In the genomic region with DNA sequence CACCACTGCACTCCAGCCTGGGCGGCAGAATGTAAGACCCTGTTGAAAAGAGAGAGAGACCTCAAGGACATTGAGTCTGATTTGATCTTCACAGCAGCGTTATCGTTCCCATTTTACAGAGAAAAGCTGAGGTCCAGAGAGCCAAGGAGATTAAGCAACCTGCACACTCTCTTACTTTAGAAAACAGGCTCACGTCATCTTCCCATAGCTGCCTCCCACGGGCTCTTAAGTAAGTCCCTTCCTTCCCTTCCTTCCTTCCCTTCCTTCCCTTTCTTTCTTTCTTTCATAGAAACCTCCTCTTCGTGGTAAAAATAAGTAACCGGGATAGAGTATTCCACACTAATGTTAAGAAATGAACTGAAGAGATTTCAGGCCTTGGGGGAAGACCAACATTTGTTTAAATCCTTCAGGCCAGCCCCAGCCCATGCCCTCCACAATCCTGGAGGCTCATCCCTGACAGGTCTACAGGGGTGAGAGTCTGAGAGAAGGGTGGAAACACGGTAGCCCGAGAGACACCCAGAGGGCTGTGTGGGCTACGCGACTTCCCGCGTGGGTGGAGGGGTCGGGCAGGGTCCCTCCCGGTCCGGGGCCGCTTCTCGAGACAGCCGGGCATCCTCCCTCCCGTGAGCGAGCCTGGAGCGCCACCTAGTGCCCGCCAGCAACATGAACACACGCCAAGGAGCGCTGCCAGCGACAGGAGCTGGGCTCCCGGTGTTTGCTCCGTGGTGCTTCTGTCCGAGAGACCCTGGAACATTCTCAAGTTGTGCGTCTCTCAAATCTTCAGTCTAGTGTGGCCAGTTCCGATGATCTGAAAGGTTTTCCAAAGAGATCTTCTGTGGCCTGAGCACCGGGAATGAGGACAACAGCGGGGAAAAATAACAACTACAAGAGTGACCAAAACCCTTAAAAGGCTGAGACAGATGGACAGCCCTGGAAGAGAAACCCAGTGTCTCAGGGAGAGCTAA, we compare ENCODE assay signal across 8 cellular contexts.
DNase-seq lines count a peak whose midpoint lies in the region; ATAC-seq and TF ChIP-seq lines count a peak whose summit lies in the region.

No MANE protein-coding gene starts in this region.

- no peak overlapping the region for H4K8ac ChIP-seq in IMR-90 (ENCODE audit: low read depth in 2 of 2, low read length in 2 of 2)

- H3K36me3 ChIP-seq in DND-41 (ENCODE audit: insufficient read depth, low read length) (no peaks in the 10 kb centered on the region), IMR-90 (ENCODE audit: control insufficient read depth, insufficient read depth, low read length) (no peaks in the 10 kb centered on the region), SK-N-MC (ENCODE audit: insufficient read depth, low read length) (no peaks in the 10 kb centered on the region)

- no peak overlapping the region; the same call in 1 of the 2 replicates for H4K5ac ChIP-seq in IMR-90 (ENCODE audit: low read depth, low read length)

- no peak overlapping the region for H3K14ac ChIP-seq in IMR-90 (replicated peaks; ENCODE audit: low read depth, low read length)

- TF ChIP-seq RAD21 in IMR-90 (IDR thresholded peaks at IDR 0.05; ENCODE audit: low read length) = peak; percentile 93

- H2AFZ ChIP-seq in DND-41 (ENCODE audit: low read depth, low read length) = no peak overlapping the region
- peak overlapping the region; percentile 84 for H2AFZ ChIP-seq in IMR-90 (replicated peaks; ENCODE audit: low read length, poor library complexity)

- H3K79me2 ChIP-seq in DND-41 (ENCODE audit: insufficient read depth, low read length) = no peaks in the 10 kb centered on the region

- H3K18ac ChIP-seq in IMR-90 (ENCODE audit: low read depth, low read length) = no peak overlapping the region

- no peaks in the 10 kb centered on the region for H3K36me3 Mint-ChIP-seq in activated naive CD4-positive, alpha-beta T cell treated with anti-CD3 and anti-CD28 coated beads, Interleukin-2, amount 50 U/mL, for 24 hours

- H2BK15ac ChIP-seq in IMR-90 (ENCODE audit: low read depth, low read length) = no peak overlapping the region

- H3K4me1 Mint-ChIP-seq in activated naive CD4-positive, alpha-beta T cell treated with anti-CD3 and anti-CD28 coated beads, Interleukin-2, amount 50 U/mL, for 24 hours = peaks cover 9% of the 10 kb centered on the region

- H3K9me3 ChIP-seq in DND-41 (ENCODE audit: insufficient read depth, low read length, severe bottlenecking) (no peaks in the 10 kb centered on the region), IMR-90 (ENCODE audit: control insufficient read depth, insufficient read depth, low read length) (no peaks in the 10 kb centered on the region), SK-N-MC (ENCODE audit: low read depth, low read length) (no peaks in the 10 kb centered on the region)

- WGBS in IMR-90 (ENCODE audit: extremely low coverage in 2 of 2, insufficient read length in 1 of 2), 2 experiments = 21% methylated on average over 17 of the region's 33 CpGs; no CpG with 5 or more reads in 1 of the 2 experiments

- no peak overlapping the region for H2AK5ac ChIP-seq in IMR-90 (ENCODE audit: low read depth, low read length)

- intact Hi-C loops in IMR-90 (cut with micrococcal nuclease) (loop anchor here (2.0 to 5.0 kb wide), 5 partner anchors 159 to 1781 kb away; partner anchors contain the start of gene NRP2), cardiac septum (cut with DNase I) (loop anchor here (2.0 to 10.0 kb wide), 4 partner anchors 159 to 1781 kb away; no protein-coding TSS in a partner anchor), posterior cingulate gyrus (cut with DNase I) (loop anchor here (1.0 to 10.0 kb wide), 7 partner anchors 149 to 1901 kb away; no protein-coding TSS in a partner anchor)

- in situ Hi-C loops in IMR-90 (cut with MboI; ENCODE audit: low sequenced_read_pairs) = loop anchor here (10.0 kb wide), 1 partner anchor 241 kb away; the partner anchor contains the start of gene NRP2

- no peak overlapping the region for H2BK20ac ChIP-seq in IMR-90 (ENCODE audit: low read depth, low read length)

- H3K4me3 ChIP-seq in DND-41 (ENCODE audit: low read depth in 1 of 2, low read length in 2 of 2) (no peak overlapping the region), IMR-90 (ENCODE audit: insufficient read depth, low read depth, low read length) (peak overlapping the region; percentile 12; the same call in 1 of the 2 replicates), SK-N-MC (peak overlapping the region; percentile 63)

- H3K79me1 ChIP-seq in IMR-90 (ENCODE audit: low read depth in 1 of 2, low read length in 2 of 2) = no peaks in the 10 kb centered on the region

- peak; percentile 52 for DNase-seq in DND-41
- peak; percentile 51 for DNase-seq in IMR-90
- no peak for DNase-seq in SK-N-MC (ENCODE audit: low read depth, low spot score)
- peak; percentile 92 for DNase-seq in cardiac septum (ENCODE audit: low spot score)
- DNase-seq in posterior cingulate gyrus = peak; percentile 52 to 96 (median 76)
- DNase-seq in ureter (ENCODE audit: low spot score) = peak; percentile 76

- H3K27ac ChIP-seq in DND-41 (ENCODE audit: low read length) = no peak overlapping the region
- H3K27ac ChIP-seq in IMR-90 (ENCODE audit: insufficient read depth, low read length) = no peak overlapping the region
- no peak overlapping the region for H3K27ac ChIP-seq in SK-N-MC

- no peak overlapping the region for H2BK120ac ChIP-seq in IMR-90 (ENCODE audit: low read depth, low read length)

- H3K9ac ChIP-seq in DND-41 (ENCODE audit: low read depth, low read length) (no peak overlapping the region), IMR-90 (ENCODE audit: low read depth, low read length) (peak overlapping the region; percentile 8; the same call in 1 of the 2 replicates), SK-N-MC (ENCODE audit: insufficient read length) (no peak overlapping the region)

- H3K27ac Mint-ChIP-seq in activated naive CD4-positive, alpha-beta T cell treated with anti-CD3 and anti-CD28 coated beads, Interleukin-2, amount 50 U/mL, for 24 hours = no peak overlapping the region

- no peak overlapping the region for H3K56ac ChIP-seq in IMR-90 (ENCODE audit: extremely low read depth, insufficient read depth, low read length)

- ATAC-seq in DND-41 (ENCODE audit: insufficient read depth, low read depth) (peak; percentile 82), GM21576 (IDR thresholded peaks at IDR 0.05; ENCODE audit: unreplicated experiment) (peak; percentile 89), IMR-90 (ENCODE audit: low read depth) (peak; percentile 97)

- POLR2A ChIA-PET in IMR-90 (lab: Charles Lee; ENCODE audit: unreplicated experiment) = no interaction called here

- H3K27me3 ChIP-seq in DND-41 (ENCODE audit: insufficient read depth, low read length, poor library complexity) (peaks cover 6% of the 10 kb centered on the region), IMR-90 (ENCODE audit: control insufficient read depth, insufficient read depth, low read length) (peaks cover 42% of the 10 kb centered on the region)

- no peak overlapping the region for H4K91ac ChIP-seq in IMR-90 (ENCODE audit: insufficient read depth, low read depth, low read length)

- CTCF ChIA-PET in IMR-90 (lab: Yijun Ruan, JAX) = interaction anchor here (0.6 to 1.0 kb wide), 18 partner anchors 8 to 1895 kb away, joined by 3 to 6 read pairs (median 4); no protein-coding TSS in a partner anchor

- no peak overlapping the region for H3K23ac ChIP-seq in IMR-90 (ENCODE audit: low read depth, low read length)

- H2AK9ac ChIP-seq in IMR-90 (replicated peaks; ENCODE audit: low read depth, low read length, poor library complexity) = no peak overlapping the region

- H3K9me3 Mint-ChIP-seq in activated naive CD4-positive, alpha-beta T cell treated with anti-CD3 and anti-CD28 coated beads, Interleukin-2, amount 50 U/mL, for 24 hours = no peaks in the 10 kb centered on the region

- no peak overlapping the region for H3K4me2 ChIP-seq in DND-41 (ENCODE audit: insufficient read depth, low read length)
- peak overlapping the region; percentile 84 for H3K4me2 ChIP-seq in IMR-90 (ENCODE audit: low read depth, low read length)

- H3K4me3 Mint-ChIP-seq in activated naive CD4-positive, alpha-beta T cell treated with anti-CD3 and anti-CD28 coated beads, Interleukin-2, amount 50 U/mL, for 24 hours = peak overlapping the region; percentile 31

- TF ChIP-seq CTCF in DND-41 (IDR thresholded peaks at IDR 0.05; ENCODE audit: borderline replicate concordance, extremely low read depth, low read length, poor library complexity, severe bottlenecking) = peak; percentile 73
- peak; percentile 91 for TF ChIP-seq CTCF in IMR-90 (conservative IDR thresholded peaks at IDR 0.05; ENCODE audit: low read depth, low read length)

- no peak for TF ChIP-seq POLR2A in IMR-90 (IDR thresholded peaks at IDR 0.05; ENCODE audit: low read depth, low read length)

- peaks cover 32% of the 10 kb centered on the region for H3K27me3 Mint-ChIP-seq in activated naive CD4-positive, alpha-beta T cell treated with anti-CD3 and anti-CD28 coated beads, Interleukin-2, amount 50 U/mL, for 24 hours

- H3K4me1 ChIP-seq in DND-41 (ENCODE audit: insufficient read depth, low read length) (no peaks in the 10 kb centered on the region), IMR-90 (ENCODE audit: control insufficient read depth, insufficient read depth, low read length) (no peaks in the 10 kb centered on the region; the same call in 1 of the 2 replicates)

- dilution Hi-C loops in IMR-90 (cut with HindIII; ENCODE audit: low sequenced_read_pairs, unreplicated experiment) = no loop called here

- H2BK5ac ChIP-seq in IMR-90 (ENCODE audit: low read depth, low read length, poor library complexity, severe bottlenecking) = no peak overlapping the region

- no TSS peak for BruUV-seq in IMR-90 (replicated peaks; lab: Mats Ljungman, UMichigan)

- no peaks in the 10 kb centered on the region for H3K9me1 ChIP-seq in IMR-90 (ENCODE audit: insufficient read depth, low read length)

- H4K20me1 ChIP-seq in DND-41 (ENCODE audit: insufficient read depth, low read length) (no peaks in the 10 kb centered on the region), IMR-90 (ENCODE audit: insufficient read depth, low read length) (no peaks in the 10 kb centered on the region)

- no peak overlapping the region for H3K4ac ChIP-seq in IMR-90 (ENCODE audit: low read depth, low read length)

TF ChIP-seq in IMR-90, 13 proteins besides CTCF, POLR2A, EP300 and RAD21:
- TF ChIP-seq RCOR1 (IDR thresholded peaks at IDR 0.05; ENCODE audit: insufficient replicate concordance, low read length) = no peak
- no peak for TF ChIP-seq BHLHE40 (IDR thresholded peaks at IDR 0.05; ENCODE audit: low read depth, low read length)
- peak; percentile 75 for TF ChIP-seq SMC3 (IDR thresholded peaks at IDR 0.05; ENCODE audit: low read depth, low read length)

Comparison
In these comparisons a context has a peak if more than half of its experiments do, and no peak if none do; other contexts are left out.
1. H3K4me3 ChIP-seq: peak in IMR-90 (single experiment) and SK-N-MC (single experiment); none in DND-41 (0 of 2).
2. Peak in every context shown above with its lines, with median percentiles within 50 percentile points of each other: ATAC-seq.